Comparison of ENCODE assay signal across 17 cellular contexts in genomic region chr10:131203456-131204357, GRCh38.
A peak's percentile ranks its signal among the peaks of the same experiment; 100 is the strongest.
DNase-seq lines count a peak whose midpoint lies in the region; ATAC-seq, FAIRE-seq and TF ChIP-seq lines count a peak whose summit lies in the region.
"Had no signal": no experiment of that assay in that cellular context is flagged by ENCODE, and none has a peak within 500 bp of the region (broad histone marks: within the 10 kb centered on the region; RNA-seq: fewer than 3 reads in every experiment).

No MANE protein-coding gene starts in this region.

- H3K9me3 ChIP-seq in kidney (ENCODE audit: control insufficient read depth in 1 of 2, low read length in 2 of 2), result no peaks in the 10 kb centered on the region
- no peaks in the 10 kb centered on the region for H3K9me3 ChIP-seq in CD4-positive, alpha-beta T cell (ENCODE audit: control insufficient read depth, low read length)
- H3K9me3 ChIP-seq: HAP-1 had no signal

- no peak overlapping the region for H3K9ac ChIP-seq in kidney (ENCODE audit: low read length in 2 of 2)

- H3K36me3 Mint-ChIP-seq in CD4-positive, alpha-beta T cell (ENCODE audit: low read depth), result no peaks in the 10 kb centered on the region
- H3K36me3 Mint-ChIP-seq: CD14-positive monocyte, IgD-negative memory B cell had no signal

- FAIRE-seq in kidney (lab: Jason Lieb, UNC), result no peak

- no peak for TF ChIP-seq CTCF in kidney (IDR thresholded peaks at IDR 0.05; ENCODE audit: borderline replicate concordance, extremely low read depth, insufficient read depth)
- no peak for TF ChIP-seq CTCF in CD4-positive, alpha-beta T cell (IDR thresholded peaks at IDR 0.05)

- CTCF ChIA-PET in CD4-positive, alpha-beta T cell (lab: Charles Lee), result no interaction called here

- H3K4me3 ChIP-seq in kidney (ENCODE audit: low read length in 2 of 2), result no peak overlapping the region
- H3K4me3 ChIP-seq: HAP-1 had no signal

- no peaks in the 10 kb centered on the region for H3K27me3 ChIP-seq in CD4-positive, alpha-beta T cell (ENCODE audit: control insufficient read depth, insufficient read depth, low read length)

- no peak for ATAC-seq in CD4-positive, alpha-beta T cell (ENCODE audit: poor library complexity)
- no peak for ATAC-seq in GM18511 (IDR thresholded peaks at IDR 0.05; ENCODE audit: unreplicated experiment)
- ATAC-seq: PC-3 had no signal

- no peaks in the 10 kb centered on the region for H3K4me1 Mint-ChIP-seq in CD4-positive, alpha-beta T cell (ENCODE audit: low read depth)
- H3K4me1 Mint-ChIP-seq: CD14-positive monocyte, IgD-negative memory B cell had no signal

- no peak overlapping the region for H3K27ac ChIP-seq in kidney (ENCODE audit: low read depth in 2 of 2, low read length in 2 of 2)
- no peak overlapping the region for H3K27ac ChIP-seq in CD4-positive, alpha-beta T cell (ENCODE audit: low read depth, low read length)

- H3K4me1 ChIP-seq in kidney (ENCODE audit: control insufficient read depth in 1 of 2, insufficient read depth in 1 of 2, low read depth in 1 of 2, low read length in 2 of 2), result no peaks in the 10 kb centered on the region
- H3K4me1 ChIP-seq: HAP-1 had no signal

- no peaks in the 10 kb centered on the region for H3K9me3 Mint-ChIP-seq in CD4-positive, alpha-beta T cell

- peak; percentile 2 for DNase-seq in stimulated activated CD4-positive, alpha-beta T cell treated with anti-CD3 and anti-CD28 coated beads, Interleukin-4, amount 100 ng/mL, for 24 hours
- no peak for DNase-seq in stimulated activated CD4-positive, alpha-beta T cell treated with anti-CD3 and anti-CD28 coated beads, Interleukin-2, amount 100 ng/mL, for 24 hours
- DNase-seq in kidney (peak; percentile 42), posterior vena cava (ENCODE audit: low spot score) (peak; percentile 72), GM19238 (ENCODE audit: insufficient read length, low spot score) (no peak)
- DNase-seq in CD4-positive, alpha-beta T cell, result no peak
- DNase-seq: Karpas-422, NCI-H1048, NCI-H1436 treated with DMSO at 0.1 percent for 48 hours, NCI-H2029, NCI-H526, PC-3, RPMI8226 had no signal

- H3K27me3 Mint-ChIP-seq in CD4-positive, alpha-beta T cell, result peaks cover 5% of the 10 kb centered on the region

- H3K36me3 ChIP-seq in kidney (ENCODE audit: control insufficient read depth in 1 of 2, insufficient read depth in 2 of 2, low read length in 2 of 2), result no peaks in the 10 kb centered on the region
- H3K36me3 ChIP-seq: HAP-1 had no signal

- POLR2A ChIA-PET in CD4-positive, alpha-beta T cell (lab: Charles Lee), result no interaction called here

- H3K4me3 Mint-ChIP-seq in CD4-positive, alpha-beta T cell, result no peak overlapping the region
- H3K4me3 Mint-ChIP-seq: CD14-positive monocyte, IgD-negative memory B cell had no signal

- intact Hi-C loops in kidney (cut with DNase I), result no loop called here
- intact Hi-C loops in posterior vena cava (cut with DNase I), result no loop called here
- intact Hi-C loops in CD4-positive, alpha-beta T cell (cut with DNase I, micrococcal nuclease), result no loop called here

- H3K27ac Mint-ChIP-seq in CD4-positive, alpha-beta T cell, result no peak overlapping the region
- H3K27ac Mint-ChIP-seq: CD14-positive monocyte, IgD-negative memory B cell had no signal

Comparison
In these comparisons a context has a peak if more than half of its experiments do, and no peak if none do; other contexts are left out.
1. DNase-seq: peak in stimulated activated CD4-positive, alpha-beta T cell treated with anti-CD3 and anti-CD28 coated beads, Interleukin-4, amount 100 ng/mL, for 24 hours (single experiment), kidney (single experiment) and posterior vena cava (single experiment); none in stimulated activated CD4-positive, alpha-beta T cell treated with anti-CD3 and anti-CD28 coated beads, Interleukin-2, amount 100 ng/mL, for 24 hours (0 of 2), GM19238 (single experiment) and CD4-positive, alpha-beta T cell (0 of 10).